Comparison of ENCODE assay signal across 8 cellular contexts in the genomic region with DNA sequence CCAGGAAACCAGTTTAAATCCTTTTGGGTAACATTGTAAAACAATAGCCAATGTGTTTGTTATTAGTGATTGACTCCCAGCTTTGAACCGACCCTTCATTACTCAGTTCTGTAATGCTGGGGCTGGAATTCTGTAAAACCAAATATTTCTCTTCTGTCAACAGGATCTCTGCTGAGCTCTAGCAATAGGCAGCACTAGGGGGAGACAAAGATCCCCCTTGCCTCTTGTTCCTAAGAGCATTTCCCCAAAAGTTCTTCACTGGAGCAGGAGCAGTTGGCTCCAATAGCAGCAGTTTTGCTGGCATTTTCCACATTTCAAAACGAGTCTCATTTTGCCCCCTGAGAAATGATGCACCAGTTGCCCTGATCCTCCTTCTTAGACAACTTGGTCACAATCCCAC.
DNase-seq lines count a peak whose midpoint lies in the region; ATAC-seq and TF ChIP-seq lines count a peak whose summit lies in the region.

No MANE protein-coding gene starts in this region.

- no peak for ATAC-seq in left cardiac atrium
- no peak for ATAC-seq in HG03175 (IDR thresholded peaks at IDR 0.05; ENCODE audit: unreplicated experiment)
- ATAC-seq in HG03135 (IDR thresholded peaks at IDR 0.05; ENCODE audit: unreplicated experiment) = no peak
- ATAC-seq in T-cell (replicated peaks in 1 of 4) = no peak

- H3K4me3 Mint-ChIP-seq in chondrocyte (ENCODE audit: unreplicated experiment) (no peak overlapping the region), type B pancreatic cell (no peak overlapping the region), T-cell (no peak overlapping the region)

- peak; percentile 33 for TF ChIP-seq CTCF in left ventricle myocardium inferior (IDR thresholded peaks at IDR 0.05; ENCODE audit: borderline replicate concordance)
- peak; percentile 17 for TF ChIP-seq CTCF in chondrocyte (IDR thresholded peaks at IDR 0.05)
- peak; percentile 56 for TF ChIP-seq CTCF in type B pancreatic cell (conservative IDR thresholded peaks at IDR 0.05)

- H3K36me3 Mint-ChIP-seq in chondrocyte (ENCODE audit: low read depth) (no peaks in the 10 kb centered on the region), type B pancreatic cell (no peaks in the 10 kb centered on the region), T-cell (no peaks in the 10 kb centered on the region)

- no peak overlapping the region for H3K4me3 ChIP-seq in left ventricle myocardium inferior

- peaks cover 33% of the 10 kb centered on the region for H3K9me3 Mint-ChIP-seq in chondrocyte (ENCODE audit: low read depth)
- H3K9me3 Mint-ChIP-seq in type B pancreatic cell = no peaks in the 10 kb centered on the region
- no peaks in the 10 kb centered on the region for H3K9me3 Mint-ChIP-seq in T-cell

- CTCF ChIA-PET in T-cell (lab: Charles Lee) = interaction anchor here in 1 of 2 donors (0.6 to 0.7 kb wide), 2 partner anchors 16 to 603 kb away, joined by 3 to 5 read pairs; no protein-coding TSS in a partner anchor

- DNase-seq in left ventricle myocardium inferior (no peak), left cardiac atrium (no peak), NCI-H748 (lab: John Stamatoyannopoulos, UW; ENCODE audit: unreplicated experiment) (peak; percentile 70), chondrocyte (ENCODE audit: low spot score) (no peak), type B pancreatic cell (ENCODE audit: extremely low spot score, unreplicated experiment) (no peak), T-cell (no peak)

- H3K9me3 ChIP-seq in left ventricle myocardium inferior (replicated peaks) = no peaks in the 10 kb centered on the region

- no peak overlapping the region for H3K27ac ChIP-seq in left ventricle myocardium inferior (replicated peaks)

- no peaks in the 10 kb centered on the region for H3K27me3 Mint-ChIP-seq in chondrocyte (ENCODE audit: low read depth)
- H3K27me3 Mint-ChIP-seq in type B pancreatic cell = no peaks in the 10 kb centered on the region
- H3K27me3 Mint-ChIP-seq in T-cell = peaks cover 0 to 4% of the 10 kb centered on the region in 2 donors

- no peaks in the 10 kb centered on the region for H3K36me3 ChIP-seq in left ventricle myocardium inferior

- no peaks in the 10 kb centered on the region for H3K4me1 Mint-ChIP-seq in chondrocyte (ENCODE audit: low read depth)
- H3K4me1 Mint-ChIP-seq in type B pancreatic cell (ENCODE audit: unreplicated experiment) = no peaks in the 10 kb centered on the region
- peaks cover 0 to 3% (median 0%) of the 10 kb centered on the region in 3 donors for H3K4me1 Mint-ChIP-seq in T-cell

- no peaks in the 10 kb centered on the region for H3K4me1 ChIP-seq in left ventricle myocardium inferior

- H3K27ac Mint-ChIP-seq in chondrocyte (ENCODE audit: unreplicated experiment) (no peak overlapping the region), type B pancreatic cell (no peak overlapping the region), T-cell (no peak overlapping the region)

- POLR2A ChIA-PET in T-cell (lab: Charles Lee) = no interaction called here

- intact Hi-C loops in left ventricle myocardium inferior (cut with micrococcal nuclease) = no loop called here
- intact Hi-C loops in left cardiac atrium (cut with DNase I) = no loop called here

- H3K27me3 ChIP-seq in left ventricle myocardium inferior (ENCODE audit: low read depth) = no peaks in the 10 kb centered on the region
